Comparison of ENCODE assay signal across 17 cellular contexts in the genomic region with DNA sequence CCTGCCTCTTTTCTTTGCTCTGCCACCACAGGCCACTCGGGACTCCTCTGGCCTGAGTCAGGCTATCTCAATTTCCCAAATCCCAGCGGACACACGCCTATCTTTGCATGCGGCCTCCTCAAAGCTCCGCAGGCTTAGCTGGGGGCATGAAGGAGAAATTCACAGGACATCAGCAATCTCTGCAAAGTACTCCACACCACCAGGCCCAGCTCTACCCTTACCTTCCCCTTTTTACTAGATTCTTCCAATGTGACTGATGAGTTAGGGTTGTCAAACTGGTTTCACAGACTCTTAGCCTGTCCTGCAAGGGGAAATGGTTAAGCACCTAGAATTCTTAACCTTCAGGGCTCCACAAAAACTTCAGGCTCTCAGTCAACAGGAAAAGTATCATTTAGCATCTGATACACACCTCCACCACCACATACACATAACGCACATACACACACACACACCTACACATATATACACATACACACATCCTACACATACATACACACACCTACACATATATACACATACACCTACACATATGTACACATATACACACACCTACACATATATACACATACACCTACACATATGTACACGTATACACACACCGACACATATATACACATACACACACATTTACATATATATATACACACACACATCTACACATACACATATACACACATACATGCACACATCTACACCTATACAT.
"Had no signal": no experiment of that assay in that cellular context is flagged by ENCODE, and none has a peak within 500 bp of the region (broad histone marks: within the 10 kb centered on the region; RNA-seq: fewer than 3 reads in every experiment).

No MANE protein-coding gene starts in this region.

- H3K4me1 ChIP-seq: adrenal gland, psoas muscle had no signal

- H3K27me3 ChIP-seq: adrenal gland, gastroesophageal sphincter, sigmoid colon, suprapubic skin, upper lobe of left lung had no signal

- H3K4me3 ChIP-seq: adrenal gland, coronary artery, gastroesophageal sphincter, lung, psoas muscle, sigmoid colon, suprapubic skin, upper lobe of left lung had no signal

- H3K27ac ChIP-seq: adrenal gland, coronary artery, psoas muscle, sigmoid colon, suprapubic skin, upper lobe of left lung had no signal

- DNase-seq: activated B cell treated with CpG ODN at 0.5 μM for 24 hours; activated CD4-positive, alpha-beta T cell treated with anti-CD3 and anti-CD28 coated beads, Interleukin-2, amount 10 ng/mL, durations not matched to agents 7 days and 5 days; activated naive CD4-positive, alpha-beta T cell treated with anti-CD3 and anti-CD28 coated beads, Interleukin-2, amount 50 U/mL, for 16 hours; activated T-cell treated with anti-CD3 and anti-CD28 coated beads for 4 hours; adrenal gland; central memory CD4-positive, alpha-beta T cell; effector CD4-positive, alpha-beta T cell; psoas muscle; sigmoid colon; stimulated activated CD4-positive, alpha-beta T cell treated with anti-CD3 and anti-CD28 coated beads, Interleukin-12 subunit alpha, Interleukin-12 subunit beta, amount 100 ng/mL, for 4 hours; stimulated activated naive CD4-positive, alpha-beta T cell treated with Interleukin-2 at 50 U/mL for 16 hours; upper lobe of left lung had no signal

- H3K36me3 ChIP-seq: adrenal gland, gastroesophageal sphincter, sigmoid colon, suprapubic skin, upper lobe of left lung had no signal

- FAIRE-seq: endothelial cell of umbilical vein had no signal

- H3K9me3 ChIP-seq: adrenal gland, gastroesophageal sphincter, psoas muscle, sigmoid colon, suprapubic skin, upper lobe of left lung had no signal
